11 cellular contexts compared by ENCODE assay signal in genomic region chr6:17932362-17932852, GRCh38. TPM values are rescaled to one million over a fixed set of nuclear protein-coding genes. Genes with fewer than 3 reads are reported as not detected.
DNase-seq lines count a peak whose midpoint lies in the region; ATAC-seq, FAIRE-seq and TF ChIP-seq lines count a peak whose summit lies in the region.
"Had no signal": no experiment of that assay in that cellular context is flagged by ENCODE, and none has a peak within 500 bp of the region (broad histone marks: within the 10 kb centered on the region; RNA-seq: fewer than 3 reads in every experiment).

No MANE protein-coding gene starts in this region.

- no peaks in the 10 kb centered on the region for H3K9me3 Mint-ChIP-seq in naive thymus-derived CD4-positive, alpha-beta T cell

- peaks cover 70% of the 10 kb centered on the region for H3K79me2 ChIP-seq in fibroblast of lung (ENCODE audit: control insufficient read depth, insufficient read depth, low read length)

- peak overlapping the region; percentile 33 for H3K9ac ChIP-seq in fibroblast of lung (ENCODE audit: insufficient read depth, low read length)
- H3K9ac ChIP-seq: KMS-11 had no signal

- H3K27ac Mint-ChIP-seq in naive thymus-derived CD4-positive, alpha-beta T cell: no peak overlapping the region

- POLR2A ChIA-PET in naive thymus-derived CD4-positive, alpha-beta T cell (lab: Charles Lee): no interaction called here

- H3K4me1 Mint-ChIP-seq in naive thymus-derived CD4-positive, alpha-beta T cell: peaks cover 0 to 7% (median 3%) of the 10 kb centered on the region in 7 donors

- H3K27me3 Mint-ChIP-seq in naive thymus-derived CD4-positive, alpha-beta T cell: peaks cover 2 to 29% (median 17%) of the 10 kb centered on the region in 5 donors

- intact Hi-C loops in naive thymus-derived CD4-positive, alpha-beta T cell (cut with micrococcal nuclease): no loop called here

- H3K27me3 ChIP-seq in fibroblast of lung (ENCODE audit: control insufficient read depth, insufficient read depth, low read length): no peaks in the 10 kb centered on the region
- no peaks in the 10 kb centered on the region for H3K27me3 ChIP-seq in naive thymus-derived CD4-positive, alpha-beta T cell (ENCODE audit: control insufficient read depth in 2 of 2, insufficient read depth in 2 of 2, low read length in 2 of 2)

- TF ChIP-seq CTCF in AG09309 (IDR thresholded peaks at IDR 0.05; ENCODE audit: control insufficient read depth, insufficient read depth, low read depth, low read length, missing control alignments) (no peak), fibroblast of lung (conservative IDR thresholded peaks at IDR 0.05 in 1 of 2, IDR thresholded peaks at IDR 0.05 in 1 of 2; ENCODE audit: low read depth in 1 of 2, low read length in 2 of 2) (no peak)

- FAIRE-seq in frontal cortex (lab: Jason Lieb, UNC): no peak

- no peaks in the 10 kb centered on the region for H3K36me3 ChIP-seq in fibroblast of lung (ENCODE audit: control insufficient read depth, insufficient read depth, low read length)
- H3K36me3 ChIP-seq in naive thymus-derived CD4-positive, alpha-beta T cell (ENCODE audit: control insufficient read depth in 2 of 3, insufficient read depth in 3 of 3, low read length in 3 of 3): no peaks in the 10 kb centered on the region

- ATAC-seq in naive thymus-derived CD4-positive, alpha-beta T cell: peak; percentile 87
- ATAC-seq in GM21526 (IDR thresholded peaks at IDR 0.05; ENCODE audit: low FRiP score, unreplicated experiment) (no peak), HG03097 (IDR thresholded peaks at IDR 0.05; ENCODE audit: low FRiP score, unreplicated experiment) (no peak)

- peaks cover 37% of the 10 kb centered on the region for H3K4me1 ChIP-seq in fibroblast of lung (ENCODE audit: control insufficient read depth, extremely low read depth, insufficient read depth, low read length)
- H3K4me1 ChIP-seq in naive thymus-derived CD4-positive, alpha-beta T cell (ENCODE audit: control insufficient read depth in 2 of 2, insufficient read depth in 2 of 2, low read length in 2 of 2): no peaks in the 10 kb centered on the region

- no peaks in the 10 kb centered on the region for H3K36me3 Mint-ChIP-seq in naive thymus-derived CD4-positive, alpha-beta T cell

- no peak overlapping the region for H3K4me3 Mint-ChIP-seq in naive thymus-derived CD4-positive, alpha-beta T cell

- peak overlapping the region; percentile 88 for H3K27ac ChIP-seq in fibroblast of lung (ENCODE audit: insufficient read depth, low read length)
- H3K27ac ChIP-seq in naive thymus-derived CD4-positive, alpha-beta T cell (ENCODE audit: low read depth, low read length): no peak overlapping the region
- H3K27ac ChIP-seq: C4-2B, KMS-11 had no signal

- no peak overlapping the region for H2AFZ ChIP-seq in fibroblast of lung (ENCODE audit: low read length)

- H3K9me3 ChIP-seq in fibroblast of lung (ENCODE audit: control insufficient read depth, insufficient read depth, low read depth, low read length): no peaks in the 10 kb centered on the region
- H3K9me3 ChIP-seq in naive thymus-derived CD4-positive, alpha-beta T cell (ENCODE audit: control insufficient read depth in 2 of 3, low read length in 3 of 3): no peaks in the 10 kb centered on the region

- H3K4me2 ChIP-seq in fibroblast of lung (ENCODE audit: extremely low read depth, insufficient read depth, low read length): peak overlapping the region; percentile 73
- H3K4me2 ChIP-seq: KMS-11 had no signal

- CTCF ChIA-PET in naive thymus-derived CD4-positive, alpha-beta T cell (lab: Charles Lee): no interaction called here

- H4K20me1 ChIP-seq in fibroblast of lung (ENCODE audit: control insufficient read depth, extremely low read depth, insufficient read depth, low read length): no peaks in the 10 kb centered on the region

- DNase-seq in AG09309 (ENCODE audit: low read depth) (peak; percentile 83), RPMI7951 (ENCODE audit: low read depth) (peak; percentile 58), fibroblast of lung (ENCODE audit: low read depth in 2 of 2) (peak; percentile 83 to 93), frontal cortex (ENCODE audit: low spot score in 2 of 2) (no peak)
- DNase-seq in naive thymus-derived CD4-positive, alpha-beta T cell: no peak
- no peak for DNase-seq in stimulated activated CD4-positive, alpha-beta T cell treated with anti-CD3 and anti-CD28 coated beads, Interleukin-2, amount 100 ng/mL, for 24 hours
- DNase-seq: T-helper 1 cell had no signal

- H3K4me3 ChIP-seq in AG09309 (ENCODE audit: control insufficient read depth, low read depth, low read length): no peak overlapping the region
- no peak overlapping the region for H3K4me3 ChIP-seq in fibroblast of lung (replicated peaks in 1 of 4; ENCODE audit: control extremely low read depth in 1 of 4, insufficient read depth in 1 of 4, low read depth in 3 of 4, low read length in 4 of 4)
- H3K4me3 ChIP-seq in naive thymus-derived CD4-positive, alpha-beta T cell (ENCODE audit: low read length): no peak overlapping the region

RNA-seq across cellular contexts. Expression of gene KIF13A, which starts 55.0 kb away (rescaled TPM):
- 25.5 and 25.7 TPM in 2 replicates for total RNA-seq in RPMI7951 (2014; rRNA removed; shearing (Covaris generic))
- 65.0 and 114 TPM in 2 replicates for total RNA-seq in fibroblast of lung
- 52.3 and 55.0 TPM in 2 replicates for polyA plus RNA-seq in fibroblast of lung
- polyA plus RNA-seq in fibroblast of lung (2012): 42.7 and 44.9 TPM in 2 replicates
- 72.5 and 75.5 TPM in 2 replicates for polyA minus RNA-seq in fibroblast of lung (ENCODE audit: low replicate concordance)
- total RNA-seq in naive thymus-derived CD4-positive, alpha-beta T cell: 10 to 100 TPM in 1 of 5 experiments, 1 to 10 TPM in 1, under 1 TPM in 3; 0.05 to 21.0 (median 0.97) TPM
- not detected for polyA plus RNA-seq in naive thymus-derived CD4-positive, alpha-beta T cell
- total RNA-seq in frontal cortex: 16.3 TPM

Comparison
In these comparisons a context has a peak if more than half of its experiments do, and no peak if none do; other contexts are left out.
1. DNase-seq: peak in AG09309 (single experiment), RPMI7951 (single experiment) and fibroblast of lung (2 of 2); none in naive thymus-derived CD4-positive, alpha-beta T cell (0 of 9), frontal cortex (0 of 2) and stimulated activated CD4-positive, alpha-beta T cell treated with anti-CD3 and anti-CD28 coated beads, Interleukin-2, amount 100 ng/mL, for 24 hours (0 of 2).